In the genomic region with DNA sequence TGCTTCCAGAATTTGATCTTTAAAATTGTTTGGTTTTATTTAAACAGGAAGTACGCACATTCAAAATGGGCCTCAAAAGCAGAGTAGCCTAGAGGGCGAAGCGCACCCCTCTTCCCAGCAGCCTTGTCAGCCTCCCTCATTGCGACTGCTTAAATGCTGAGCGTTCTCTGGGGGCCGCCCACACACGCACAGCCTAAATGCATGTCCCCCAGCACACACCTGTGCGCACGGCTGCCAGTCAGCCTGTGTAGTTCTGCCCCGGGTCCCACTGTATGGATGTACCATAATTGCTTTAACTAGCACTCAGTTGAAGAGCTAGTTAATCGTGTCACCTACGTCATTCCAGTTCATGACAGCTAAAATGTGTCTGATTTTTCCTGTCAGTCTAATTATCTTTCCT, we compare ENCODE assay signal across 23 cellular contexts.
"Had no signal": no experiment of that assay in that cellular context is flagged by ENCODE, and none has a peak within 500 bp of the region (broad histone marks: within the 10 kb centered on the region; RNA-seq: fewer than 3 reads in every experiment).

No MANE protein-coding gene starts in this region.

- H3K4me1 ChIP-seq: gastrocnemius medialis, heart left ventricle, right atrium auricular region, spleen, suprapubic skin had no signal

- H3K4me1 Mint-ChIP-seq: nephron; stimulated activated memory B cell treated with anti-CD40 and anti-IgM and Interleukin-4, amounts not matched to agents 10 μg/mL and 1 μg/mL and 100 μg/mL, for 72 hours had no signal

- H3K27me3 ChIP-seq: gastrocnemius medialis, heart left ventricle, hepatocyte, right atrium auricular region, spleen, suprapubic skin had no signal

- H3K27me3 Mint-ChIP-seq: effector memory CD8-positive, alpha-beta T cell; naive thymus-derived CD4-positive, alpha-beta T cell; stimulated activated memory B cell treated with anti-CD40 and anti-IgM and Interleukin-4, amounts not matched to agents 10 μg/mL and 1 μg/mL and 100 μg/mL, for 72 hours; stimulated activated naive CD8-positive, alpha-beta T cell treated with anti-CD3 and anti-CD28 coated beads, Interleukin-15, Interleukin-2, amounts not matched to agents 100 ng/mL and 50 ng/mL, for 24 hours; type B pancreatic cell had no signal

- H3K4me3 ChIP-seq: gastrocnemius medialis, heart left ventricle, hepatocyte, lung, prostate gland, right atrium auricular region, skin epidermis, spleen, suprapubic skin had no signal

- H3K27ac Mint-ChIP-seq: effector memory CD8-positive, alpha-beta T cell; nephron; stimulated activated memory B cell treated with anti-CD40 and anti-IgM and Interleukin-4, amounts not matched to agents 10 μg/mL and 1 μg/mL and 100 μg/mL, for 72 hours; stimulated activated naive CD8-positive, alpha-beta T cell treated with anti-CD3 and anti-CD28 coated beads, Interleukin-15, Interleukin-2, amounts not matched to agents 100 ng/mL and 50 ng/mL, for 24 hours had no signal

- H2AFZ ChIP-seq: hepatocyte had no signal

- H3K4me3 Mint-ChIP-seq: effector memory CD8-positive, alpha-beta T cell; naive thymus-derived CD4-positive, alpha-beta T cell; nephron; stimulated activated memory B cell treated with anti-CD40 and anti-IgM and Interleukin-4, amounts not matched to agents 10 μg/mL and 1 μg/mL and 100 μg/mL, for 72 hours; stimulated activated naive CD8-positive, alpha-beta T cell treated with anti-CD3 and anti-CD28 coated beads, Interleukin-15, Interleukin-2, amounts not matched to agents 100 ng/mL and 50 ng/mL, for 24 hours; type B pancreatic cell had no signal

- DNase-seq: cerebellar nuclear complex; cortex of kidney; effector memory CD8-positive, alpha-beta T cell; foreskin fibroblast; gastrocnemius medialis; heart left ventricle; kidney; mesenchymal stem cell; midbrain; naive thymus-derived CD4-positive, alpha-beta T cell; spleen; stimulated activated CD4-positive, alpha-beta T cell treated with anti-CD3 and anti-CD28 coated beads, Interleukin-4, amount 100 ng/mL, for 4 hours had no signal

- H3K27ac ChIP-seq: gastrocnemius medialis, heart left ventricle, hepatocyte, prostate gland, right atrium auricular region, skin epidermis, spleen, suprapubic skin had no signal

- FAIRE-seq: kidney had no signal

- H3K9me3 ChIP-seq: gastrocnemius medialis, prostate gland, suprapubic skin had no signal

- ATAC-seq: effector memory CD8-positive, alpha-beta T cell; gastrocnemius medialis; heart left ventricle; left lobe of liver; naive thymus-derived CD4-positive, alpha-beta T cell; stimulated activated memory B cell treated with anti-CD40 and anti-IgM and Interleukin-4, amounts not matched to agents 10 μg/mL and 1 μg/mL and 100 μg/mL, for 72 hours had no signal

- H3K9me3 Mint-ChIP-seq: type B pancreatic cell had no signal

- H3K4me2 ChIP-seq: hepatocyte had no signal
